ENCODE assay signal across 8 cellular contexts in genomic region chr1:56577859-56578663, GRCh38. TPM values are rescaled to one million over a fixed set of nuclear protein-coding genes. Genes with fewer than 3 reads are reported as not detected.
DNase-seq lines count a peak whose midpoint lies in the region; ATAC-seq and TF ChIP-seq lines count a peak whose summit lies in the region.

No MANE protein-coding gene starts in this region.

- WGBS in liver: 3% methylated on average over 40 of the region's 40 CpGs

- no peaks in the 10 kb centered on the region for H3K9me3 ChIP-seq in OCI-LY7 (ENCODE audit: low read length)
- H3K9me3 ChIP-seq in liver (ENCODE audit: control insufficient read depth in 4 of 4, low read length in 3 of 4): no peaks in the 10 kb centered on the region

- peak overlapping the region; percentile 94 to 99 for H3K9ac ChIP-seq in liver (ENCODE audit: low read depth in 1 of 2, low read length in 2 of 2)

- intact Hi-C loops in OCI-LY7 (cut with micrococcal nuclease; ENCODE audit: unreplicated experiment): loop anchor here (1.0 to 2.0 kb wide), 2 partner anchors 105 to 145 kb away; no protein-coding TSS in a partner anchor

- H2AFZ ChIP-seq in OCI-LY7 (ENCODE audit: low read length): peak overlapping the region; percentile 70

- CTCF ChIA-PET in OCI-LY7 (lab: Charles Lee; ENCODE audit: unreplicated experiment): no interaction called here

- TF ChIP-seq CTCF in OCI-LY7 (conservative IDR thresholded peaks at IDR 0.05; ENCODE audit: low read length) (no peak), coronary artery (IDR thresholded peaks at IDR 0.05) (no peak), liver (IDR thresholded peaks at IDR 0.05; ENCODE audit: low read depth, low read length, missing input control) (no peak)

- peak; percentile 14 for ATAC-seq in HG02798 (IDR thresholded peaks at IDR 0.05; ENCODE audit: poor library complexity, unreplicated experiment)
- ATAC-seq in HG03108 (IDR thresholded peaks at IDR 0.05; ENCODE audit: unreplicated experiment): no peak

- no TSS peak for BruUV-seq in OCI-LY7 (replicated peaks; lab: Mats Ljungman, UMichigan)

- H3K4me2 ChIP-seq in OCI-LY7 (ENCODE audit: low read length): peak overlapping the region; percentile 73

- H3K27me3 ChIP-seq in liver (ENCODE audit: control insufficient read depth in 4 of 4, insufficient read depth in 4 of 4, low read length in 3 of 4): no peaks in the 10 kb centered on the region

- H3K79me2 ChIP-seq in OCI-LY7 (ENCODE audit: insufficient read depth, low read depth, low read length): no peaks in the 10 kb centered on the region

- H3K4me3 ChIP-seq in OCI-LY7 (ENCODE audit: low read depth, low read length, poor library complexity, severe bottlenecking) (peak overlapping the region; percentile 83), coronary artery (peak overlapping the region; percentile 85), liver (ENCODE audit: low read depth in 1 of 3, low read length in 3 of 3) (peak overlapping the region; percentile 90 to 97 (median 95))

- H3K4me1 ChIP-seq in OCI-LY7 (ENCODE audit: insufficient read depth, low read length, poor library complexity, severe bottlenecking) (peaks cover 55% of the 10 kb centered on the region), liver (ENCODE audit: control insufficient read depth in 4 of 4, insufficient read depth in 4 of 4, low read length in 3 of 4) (peaks cover 0 to 28% (median 17%) of the 10 kb centered on the region in 4 donors)

- POLR2A ChIA-PET in OCI-LY7 (lab: Charles Lee): interaction anchor here (0.6 to 2.7 kb wide), 6 partner anchors 17 to 168 kb away, joined by 3 to 9 read pairs (median 4); no protein-coding TSS in a partner anchor

- peak; percentile 17 to 55 for TF ChIP-seq RAD21 in liver (IDR thresholded peaks at IDR 0.05)

- H3K9me2 ChIP-seq in OCI-LY7 (ENCODE audit: insufficient read depth, low read length): no peaks in the 10 kb centered on the region

- no peaks in the 10 kb centered on the region for H4K20me1 ChIP-seq in OCI-LY7 (ENCODE audit: insufficient read depth, low read length)

- H3K36me3 ChIP-seq in OCI-LY7 (ENCODE audit: insufficient read depth, low read length): no peaks in the 10 kb centered on the region
- no peaks in the 10 kb centered on the region for H3K36me3 ChIP-seq in liver (ENCODE audit: control insufficient read depth in 4 of 4, insufficient read depth in 3 of 4, low read depth in 1 of 4, low read length in 3 of 4)

- no peak overlapping the region for H3K27ac ChIP-seq in OCI-LY7 (ENCODE audit: low read depth, low read length, poor library complexity, severe bottlenecking)
- peak overlapping the region; percentile 93 for H3K27ac ChIP-seq in coronary artery
- peak overlapping the region; percentile 99 for H3K27ac ChIP-seq in liver (ENCODE audit: low read depth in 1 of 2, low read length in 2 of 2)

- peak; percentile 28 for DNase-seq in DMS79 (lab: John Stamatoyannopoulos, UW)
- peak; percentile 30 for DNase-seq in OCI-LY7 (ENCODE audit: low spot score)
- DNase-seq in coronary artery (ENCODE audit: low spot score): peak; percentile 78
- peak; percentile 69 for DNase-seq in superior temporal gyrus (ENCODE audit: extremely low spot score)
- DNase-seq in cerebellar nuclear complex (lab: John Stamatoyannopoulos, UW): no peak

TF ChIP-seq in liver, 16 proteins besides CTCF, POLR2A, EP300 and RAD21:
- TF ChIP-seq REST (IDR thresholded peaks at IDR 0.05) (peak; percentile 83), RXRA (IDR thresholded peaks at IDR 0.05) (no peak)

RNA-seq across cellular contexts. Expression of gene PLPP3, which starts 1.3 kb away (rescaled TPM):
- total RNA-seq in OCI-LY7 (2014; rRNA removed; shearing (Covaris generic)): 0.92 and 1.4 TPM in 2 replicates
- total RNA-seq in OCI-LY7 (2022) (1.7 and 2.4 TPM in 2 replicates), liver (10 to 100 TPM; 63.9 to 91.2 TPM)
- 10 to 100 TPM; 46.1 to 71.3 TPM for polyA plus RNA-seq in liver

Comparison
In these comparisons a context has a peak if more than half of its experiments do, and no peak if none do; other contexts are left out.
1. DNase-seq: peak in DMS79 (single experiment), OCI-LY7 (single experiment), coronary artery (single experiment) and superior temporal gyrus (single experiment); none in cerebellar nuclear complex (0 of 2).
2. RNA of gene PLPP3, which starts 1.3 kb away (total RNA-seq): 63.9 to 91.2 TPM in liver; 0.92 to 2.4 TPM in OCI-LY7; every median in the first group is over 10 times any median in the second.
3. Peak in every context shown above with its lines, with median percentiles within 50 percentile points of each other: H3K4me3 ChIP-seq.